In the genomic region with DNA sequence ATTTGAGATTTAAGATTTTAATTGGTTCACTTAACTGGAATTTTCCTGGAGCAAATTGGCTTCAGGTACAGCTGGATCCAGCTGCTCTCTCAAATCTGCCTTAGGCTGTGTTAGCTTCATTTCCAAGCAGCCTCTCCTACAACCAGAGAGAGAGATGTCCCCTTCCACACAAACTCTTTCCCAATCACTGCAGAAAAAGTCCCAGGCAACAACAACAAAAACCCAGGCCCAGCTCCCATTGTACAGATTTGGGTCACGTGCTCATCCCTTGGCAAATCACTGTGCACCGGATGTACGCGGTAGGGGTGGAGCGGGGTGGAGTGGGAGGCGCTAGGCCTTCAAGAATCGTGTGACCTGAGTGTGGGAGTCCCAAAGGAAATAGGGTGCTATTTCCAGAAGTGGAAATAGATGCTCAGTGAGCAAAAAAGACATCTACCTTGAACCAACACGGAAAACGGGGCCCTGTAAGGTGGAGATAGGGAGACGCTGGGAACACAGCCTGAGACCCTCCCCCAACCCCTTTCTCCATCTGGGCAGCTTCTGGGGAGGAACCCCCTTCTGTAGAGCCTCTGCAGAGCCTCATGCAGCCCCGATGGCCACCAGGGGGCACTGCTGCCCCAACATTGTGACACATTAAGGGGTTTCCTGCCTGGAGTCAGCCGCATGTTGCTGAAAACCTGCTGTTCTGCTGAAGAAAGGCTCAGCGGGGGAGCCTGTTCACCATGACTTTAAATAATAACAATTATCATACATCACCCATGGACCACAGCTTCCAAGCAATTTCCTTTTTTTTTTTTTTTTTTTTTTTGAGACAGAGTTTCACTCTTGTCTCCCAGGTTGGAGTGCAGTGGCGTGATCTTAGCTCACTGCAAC, we compare ENCODE assay signal across 1 cellular context.
TF ChIP-seq lines count a peak whose summit lies in the region.

No MANE protein-coding gene starts in this region.

TF ChIP-seq in HepG2, 621 proteins besides CTCF, POLR2A, EP300 and RAD21 (continues in another document):
- peak; percentile 44 for TF ChIP-seq ZNF687 (CRISPR knock-in tag; IDR thresholded peaks at IDR 0.05)
- peak; percentile 33; the same call in 1 of the 2 replicates for TF ChIP-seq SP4 (CRISPR knock-in tag; IDR thresholded peaks at IDR 0.05)
- TF ChIP-seq SALL1 (CRISPR knock-in tag; IDR thresholded peaks at IDR 0.05): peak; percentile 57
- TF ChIP-seq, protein P1, sequence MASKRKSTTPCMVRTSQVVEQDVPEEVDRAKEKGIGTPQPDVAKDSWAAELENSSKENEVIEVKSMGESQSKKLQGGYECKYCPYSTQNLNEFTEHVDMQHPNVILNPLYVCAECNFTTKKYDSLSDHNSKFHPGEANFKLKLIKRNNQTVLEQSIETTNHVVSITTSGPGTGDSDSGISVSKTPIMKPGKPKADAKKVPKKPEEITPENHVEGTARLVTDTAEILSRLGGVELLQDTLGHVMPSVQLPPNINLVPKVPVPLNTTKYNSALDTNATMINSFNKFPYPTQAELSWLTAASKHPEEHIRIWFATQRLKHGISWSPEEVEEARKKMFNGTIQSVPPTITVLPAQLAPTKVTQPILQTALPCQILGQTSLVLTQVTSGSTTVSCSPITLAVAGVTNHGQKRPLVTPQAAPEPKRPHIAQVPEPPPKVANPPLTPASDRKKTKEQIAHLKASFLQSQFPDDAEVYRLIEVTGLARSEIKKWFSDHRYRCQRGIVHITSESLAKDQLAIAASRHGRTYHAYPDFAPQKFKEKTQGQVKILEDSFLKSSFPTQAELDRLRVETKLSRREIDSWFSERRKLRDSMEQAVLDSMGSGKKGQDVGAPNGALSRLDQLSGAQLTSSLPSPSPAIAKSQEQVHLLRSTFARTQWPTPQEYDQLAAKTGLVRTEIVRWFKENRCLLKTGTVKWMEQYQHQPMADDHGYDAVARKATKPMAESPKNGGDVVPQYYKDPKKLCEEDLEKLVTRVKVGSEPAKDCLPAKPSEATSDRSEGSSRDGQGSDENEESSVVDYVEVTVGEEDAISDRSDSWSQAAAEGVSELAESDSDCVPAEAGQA (IDR thresholded peaks at IDR 0.05; ENCODE audit: low read depth): no peak
- TF ChIP-seq, protein P1 (CRISPR knock-in tag; IDR thresholded peaks at IDR 0.05; ENCODE audit: borderline replicate concordance): no peak
- peak; percentile 71 for TF ChIP-seq GATAD1 (CRISPR knock-in tag; IDR thresholded peaks at IDR 0.05)
- TF ChIP-seq ZMYM4 (CRISPR knock-in tag; IDR thresholded peaks at IDR 0.05): 0 out of 2 replicates have a peak, but pooled peaks have one; percentile 42
- TF ChIP-seq ZNF614 (CRISPR knock-in tag; IDR thresholded peaks at IDR 0.05; ENCODE audit: borderline replicate concordance): 0 out of 2 replicates have a peak, but pooled peaks have one; percentile 45
- peak; percentile 71 for TF ChIP-seq RFXAP (CRISPR knock-in tag; IDR thresholded peaks at IDR 0.05; ENCODE audit: borderline replicate concordance)
- no peak for TF ChIP-seq HDAC6 (IDR thresholded peaks at IDR 0.05; ENCODE audit: low read depth, low read length)
- TF ChIP-seq, protein P2, sequence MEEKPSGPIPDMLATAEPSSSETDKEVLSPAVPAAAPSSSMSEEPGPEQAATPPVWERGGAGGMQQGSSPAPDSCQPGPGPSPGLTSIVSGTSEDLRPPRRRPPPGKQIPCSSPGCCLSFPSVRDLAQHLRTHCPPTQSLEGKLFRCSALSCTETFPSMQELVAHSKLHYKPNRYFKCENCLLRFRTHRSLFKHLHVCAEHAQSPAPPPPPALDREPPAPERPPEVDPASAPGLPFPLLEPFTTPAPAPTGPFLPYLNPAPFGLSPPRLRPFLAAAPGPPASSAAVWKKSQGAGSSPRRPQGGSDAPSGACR (CRISPR knock-in tag; IDR thresholded peaks at IDR 0.05): peak; percentile 62; the same call in 1 of the 2 replicates
- no peak for TF ChIP-seq LCORL (IDR thresholded peaks at IDR 0.05)
- TF ChIP-seq LCORL (CRISPR knock-in tag; IDR thresholded peaks at IDR 0.05): 0 out of 2 replicates have a peak, but pooled peaks have one; percentile 30
- no peak for TF ChIP-seq NONO (IDR thresholded peaks at IDR 0.05)
- TF ChIP-seq NONO (CRISPR knock-in tag; conservative IDR thresholded peaks at IDR 0.05): 0 out of 2 replicates have a peak, but pooled peaks have one; percentile 21
- peak; percentile 37; the same call in 1 of the 2 replicates for TF ChIP-seq KAT8 (CRISPR knock-in tag; IDR thresholded peaks at IDR 0.05)
- TF ChIP-seq SIN3B (IDR thresholded peaks at IDR 0.05; ENCODE audit: low read length): peak; percentile 21; the same call in 1 of the 2 replicates
- TF ChIP-seq ATF5 (CRISPR knock-in tag; IDR thresholded peaks at IDR 0.05; ENCODE audit: low read depth): no peak
- TF ChIP-seq ZNF253 (CRISPR knock-in tag; IDR thresholded peaks at IDR 0.05; ENCODE audit: borderline replicate concordance): no peak
- no peak for TF ChIP-seq ZNF672 (CRISPR knock-in tag; IDR thresholded peaks at IDR 0.05)
- 0 out of 2 replicates have a peak, but pooled peaks have one; percentile 25 for TF ChIP-seq UBTF (CRISPR knock-in tag; IDR thresholded peaks at IDR 0.05)
- TF ChIP-seq FOSL2 (CRISPR knock-in tag; IDR thresholded peaks at IDR 0.05): no peak
- TF ChIP-seq RAD51 (IDR thresholded peaks at IDR 0.05; ENCODE audit: borderline replicate concordance): peak; percentile 89
- TF ChIP-seq ZMYM3 (CRISPR knock-in tag; IDR thresholded peaks at IDR 0.05): no peak
- peak in 1 of 2 experiments; percentile 16; a peak in 1 of 4 replicates for TF ChIP-seq NR2F1 (CRISPR knock-in tag; IDR thresholded peaks at IDR 0.05)
- peak; percentile 40; the same call in 1 of the 2 replicates for TF ChIP-seq MYC (CRISPR knock-in tag; IDR thresholded peaks at IDR 0.05; ENCODE audit: borderline replicate concordance)
- TF ChIP-seq HOXA7 (CRISPR knock-in tag; IDR thresholded peaks at IDR 0.05): no peak
- peak; percentile 58; the same call in 1 of the 2 replicates for TF ChIP-seq KDM2A (CRISPR knock-in tag; IDR thresholded peaks at IDR 0.05; ENCODE audit: borderline replicate concordance, low read depth)
- TF ChIP-seq SOX5 (CRISPR knock-in tag; IDR thresholded peaks at IDR 0.05; ENCODE audit: borderline replicate concordance): peak; percentile 16; the same call in 1 of the 2 replicates
- TF ChIP-seq, protein P3, sequence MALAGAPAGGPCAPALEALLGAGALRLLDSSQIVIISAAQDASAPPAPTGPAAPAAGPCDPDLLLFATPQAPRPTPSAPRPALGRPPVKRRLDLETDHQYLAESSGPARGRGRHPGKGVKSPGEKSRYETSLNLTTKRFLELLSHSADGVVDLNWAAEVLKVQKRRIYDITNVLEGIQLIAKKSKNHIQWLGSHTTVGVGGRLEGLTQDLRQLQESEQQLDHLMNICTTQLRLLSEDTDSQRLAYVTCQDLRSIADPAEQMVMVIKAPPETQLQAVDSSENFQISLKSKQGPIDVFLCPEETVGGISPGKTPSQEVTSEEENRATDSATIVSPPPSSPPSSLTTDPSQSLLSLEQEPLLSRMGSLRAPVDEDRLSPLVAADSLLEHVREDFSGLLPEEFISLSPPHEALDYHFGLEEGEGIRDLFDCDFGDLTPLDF (CRISPR knock-in tag; IDR thresholded peaks at IDR 0.05): no peak
- peak; percentile 41; the same call in 1 of the 2 replicates for TF ChIP-seq ZNF205 (CRISPR knock-in tag; IDR thresholded peaks at IDR 0.05)
- TF ChIP-seq, protein P4, sequence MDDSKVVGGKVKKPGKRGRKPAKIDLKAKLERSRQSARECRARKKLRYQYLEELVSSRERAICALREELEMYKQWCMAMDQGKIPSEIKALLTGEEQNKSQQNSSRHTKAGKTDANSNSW (CRISPR knock-in tag; IDR thresholded peaks at IDR 0.05; ENCODE audit: borderline replicate concordance): no peak
- 0 out of 2 replicates have a peak, but pooled peaks have one; percentile 36 for TF ChIP-seq RXRB (CRISPR knock-in tag; IDR thresholded peaks at IDR 0.05; ENCODE audit: borderline replicate concordance)
- no peak for TF ChIP-seq ZZZ3 (CRISPR knock-in tag; IDR thresholded peaks at IDR 0.05; ENCODE audit: borderline replicate concordance)
- TF ChIP-seq ZNF841 (CRISPR knock-in tag; IDR thresholded peaks at IDR 0.05; ENCODE audit: borderline replicate concordance): no peak
- TF ChIP-seq ZNF451 (CRISPR knock-in tag; IDR thresholded peaks at IDR 0.05): no peak
- peak; percentile 59; the same call in 1 of the 2 replicates for TF ChIP-seq ZNF331 (CRISPR knock-in tag; IDR thresholded peaks at IDR 0.05)
- no peak for TF ChIP-seq ZNF432 (CRISPR knock-in tag; IDR thresholded peaks at IDR 0.05; ENCODE audit: borderline replicate concordance)
- TF ChIP-seq ARNT2 (CRISPR knock-in tag; IDR thresholded peaks at IDR 0.05; ENCODE audit: low read depth): 0 out of 2 replicates have a peak, but pooled peaks have one; percentile 27
